ENCODE assay signal across 24 cellular contexts in genomic region chr6:169998457-169998856, GRCh38.
"Had no signal": no experiment of that assay in that cellular context is flagged by ENCODE, and none has a peak within 500 bp of the region (broad histone marks: within the 10 kb centered on the region; RNA-seq: fewer than 3 reads in every experiment).

No MANE protein-coding gene starts in this region.

- H3K9me3 ChIP-seq: right lobe of liver, SK-N-SH, thyroid gland had no signal

- ATAC-seq: activated T-cell treated with anti-CD3 and anti-CD28 coated beads, Interleukin-2, amount 50 U/mL, for 4 hours; activated T-helper 17 cell treated with anti-CD3 and anti-CD28 coated beads, Interleukin-2, amount 50 U/mL, for 72 hours; left ventricle myocardium superior; stimulated activated effector memory CD8-positive, alpha-beta T cell treated with anti-CD3 and anti-CD28 coated beads, Interleukin-12 subunit alpha, Interleukin-12 subunit beta, amount 100 ng/mL, for 72 hours; T-helper 17 cell had no signal

- H3K4me1 ChIP-seq: right lobe of liver, thyroid gland had no signal

- H3K4me2 ChIP-seq: SK-N-SH had no signal

- FAIRE-seq: frontal cortex had no signal

- H3K27ac ChIP-seq: right lobe of liver, thyroid gland had no signal

- H3K9ac ChIP-seq: SK-N-SH had no signal

- DNase-seq: activated CD4-positive, alpha-beta T cell treated with anti-CD3 and anti-CD28 coated beads, Interleukin-2, amount 50 U/mL, for 1 hour; activated CD4-positive, CD25-positive, alpha-beta regulatory T cell treated with anti-CD3 and anti-CD28 coated beads, Interleukin-2, amount 50 U/mL, for 72 hours; activated gamma-delta T cell treated with Interleukin-2 at 50 U/mL for 16 hours; activated naive CD4-positive, alpha-beta T cell treated with anti-CD3 and anti-CD28 coated beads, Interleukin-2, amount 50 U/mL, for 16 hours; activated T-cell treated with anti-CD3 and anti-CD28 coated beads, Interleukin-2, amount 50 U/mL, for 4 hours; amniotic stem cell; central memory CD4-positive, alpha-beta T cell; effector CD4-positive, alpha-beta T cell; left ventricle myocardium superior; midbrain; naive thymus-derived CD4-positive, alpha-beta T cell; nucleus accumbens; SK-N-SH; stimulated activated CD4-positive, alpha-beta T cell treated with anti-CD3 and anti-CD28 coated beads, Interleukin-12 subunit alpha, Interleukin-12 subunit beta, amount 100 ng/mL, for 4 hours; stimulated activated CD4-positive, alpha-beta T cell treated with anti-CD3 and anti-CD28 coated beads, Interleukin-4, amount 100 ng/mL, for 1 hour; substantia nigra; T-helper 17 cell; T1000; thyroid gland had no signal

- H3K36me3 ChIP-seq: right lobe of liver, thyroid gland had no signal

- H3K27me3 ChIP-seq: right lobe of liver, thyroid gland had no signal

- H3K4me3 ChIP-seq: right lobe of liver, skin epidermis, thyroid gland had no signal
